In genomic region chr3:132568427-132568826, GRCh38 we compare ENCODE assay signal across 18 cellular contexts. TPM values are rescaled to one million over a fixed set of nuclear protein-coding genes. Genes with fewer than 3 reads are reported as not detected.
"Had no signal": no experiment of that assay in that cellular context is flagged by ENCODE, and none has a peak within 500 bp of the region (broad histone marks: within the 10 kb centered on the region; RNA-seq: fewer than 3 reads in every experiment).

No MANE protein-coding gene starts in this region.

- H3K27me3 ChIP-seq: cardiac muscle cell, hepatocyte, left lung, pancreas, SJCRH30, spleen had no signal

- H3K36me3 ChIP-seq: cardiac muscle cell, left lung, pancreas had no signal

- H3K4me3 Mint-ChIP-seq: activated CD8-positive, alpha-beta memory T cell treated with anti-CD3 and anti-CD28 coated beads, Interleukin-2, amount 10 ng/mL, durations not matched to agents 7 days and 5 days; activated T-cell treated with anti-CD3 and anti-CD28 coated beads, Interleukin-2, amount 50 U/mL, for 4 hours; naive thymus-derived CD4-positive, alpha-beta T cell; WTC11 had no signal

- H3K4me2 ChIP-seq: hepatocyte had no signal

- DNase-seq: activated CD4-positive, alpha-beta T cell treated with anti-CD3 and anti-CD28 coated beads, Interleukin-2, amount 50 U/mL, for 1 hour; activated CD8-positive, alpha-beta memory T cell treated with anti-CD3 and anti-CD28 coated beads, Interleukin-2, amount 10 ng/mL, durations not matched to agents 7 days and 5 days; activated naive CD4-positive, alpha-beta T cell; activated T-cell treated with anti-CD3 and anti-CD28 coated beads, Interleukin-2, amount 50 U/mL, for 4 hours; erythroblast; kidney; left lung; mammary epithelial cell; mucosa of descending colon; naive thymus-derived CD4-positive, alpha-beta T cell; pancreas; SJCRH30; spleen; substantia nigra; trophoblast cell had no signal

- H3K4me1 Mint-ChIP-seq: WTC11 had no signal

- H3K27ac Mint-ChIP-seq: activated CD8-positive, alpha-beta memory T cell treated with anti-CD3 and anti-CD28 coated beads, Interleukin-2, amount 10 ng/mL, durations not matched to agents 7 days and 5 days; WTC11 had no signal

- H3K4me3 ChIP-seq: cardiac muscle cell, hepatocyte, left lung, mucosa of descending colon, pancreas, SJCRH30, spleen had no signal

- H3K79me2 ChIP-seq: hepatocyte had no signal

- H3K4me1 ChIP-seq: left lung, pancreas, SJCRH30, spleen had no signal

- H3K27me3 Mint-ChIP-seq: activated CD8-positive, alpha-beta memory T cell treated with anti-CD3 and anti-CD28 coated beads, Interleukin-2, amount 10 ng/mL, durations not matched to agents 7 days and 5 days; naive thymus-derived CD4-positive, alpha-beta T cell had no signal

- H3K27ac ChIP-seq: cardiac muscle cell, hepatocyte, pancreas, SJCRH30, spleen had no signal

- H3K9me3 Mint-ChIP-seq: activated T-cell treated with anti-CD3 and anti-CD28 coated beads, Interleukin-2, amount 50 U/mL, for 4 hours had no signal

- ATAC-seq: activated CD8-positive, alpha-beta memory T cell treated with anti-CD3 and anti-CD28 coated beads, Interleukin-2, amount 10 ng/mL, durations not matched to agents 7 days and 5 days; mucosa of descending colon; naive thymus-derived CD4-positive, alpha-beta T cell; WTC11 had no signal

RNA-seq across cellular contexts. Expression of gene ACKR4, which starts 28.6 kb away (rescaled TPM):
- total RNA-seq: activated CD8-positive, alpha-beta memory T cell treated with anti-CD3 and anti-CD28 coated beads, Interleukin-2, amount 10 ng/mL, durations not matched to agents 7 days and 5 days; activated T-cell treated with anti-CD3 and anti-CD28 coated beads, Interleukin-2, amount 50 U/mL, for 4 hours; cardiac muscle cell; SJCRH30; WTC11 had no signal
- polyA plus RNA-seq: cardiac muscle cell; naive thymus-derived CD4-positive, alpha-beta T cell had no signal
